In the genomic region with DNA sequence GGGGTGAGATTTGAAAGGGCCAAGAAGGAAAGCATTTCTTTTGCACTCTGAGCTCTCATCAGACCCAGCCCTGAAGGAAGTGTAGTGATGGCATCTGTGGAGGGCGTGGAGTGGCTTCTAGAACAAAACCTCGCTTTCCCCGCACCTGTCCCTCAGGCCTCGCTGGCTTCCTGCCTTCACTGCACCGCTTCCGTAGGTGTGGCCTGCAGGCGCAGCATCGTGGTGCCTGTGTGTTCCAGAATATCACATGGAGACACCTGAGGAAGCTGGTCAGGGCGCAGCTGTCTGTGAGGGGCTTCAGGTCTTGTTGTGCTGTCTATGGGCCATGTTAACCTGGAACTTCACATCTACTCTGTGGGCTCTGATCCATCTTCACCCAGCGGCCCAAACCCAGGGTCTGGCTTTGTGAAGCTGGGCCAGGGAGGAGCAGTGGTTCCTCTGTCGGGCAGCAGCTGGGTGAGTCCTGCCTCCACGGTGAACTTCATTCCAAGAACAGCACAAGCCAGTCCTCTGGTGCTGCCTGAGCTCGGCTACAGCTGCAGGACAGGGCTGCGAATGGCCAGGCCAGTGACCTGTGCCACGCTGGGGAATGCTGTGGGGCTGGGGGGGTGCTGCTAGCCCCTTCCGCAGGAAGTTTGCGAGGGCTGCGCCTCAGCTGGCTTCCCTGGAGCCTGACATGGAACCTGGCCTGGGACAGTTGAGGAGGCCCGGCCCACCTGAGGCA, we compare ENCODE assay signal across 9 cellular contexts. TPM values are rescaled to one million over a fixed set of nuclear protein-coding genes. Genes with fewer than 3 reads are reported as not detected.
DNase-seq lines count a peak whose midpoint lies in the region; ATAC-seq and TF ChIP-seq lines count a peak whose summit lies in the region.
"Had no signal": no experiment of that assay in that cellular context is flagged by ENCODE, and none has a peak within 500 bp of the region (broad histone marks: within the 10 kb centered on the region; RNA-seq: fewer than 3 reads in every experiment).

No MANE protein-coding gene starts in this region.

- peaks cover 35% of the 10 kb centered on the region for H3F3A ChIP-seq in PC-9 (ENCODE audit: insufficient read depth, low read depth)

- H3K4me2 ChIP-seq in mammary epithelial cell (ENCODE audit: insufficient read depth, low read depth, low read length) (no peak overlapping the region), PC-9 (no peak overlapping the region)

- peaks cover 29% of the 10 kb centered on the region for H3K79me2 ChIP-seq in mammary epithelial cell (ENCODE audit: insufficient read depth, low read length)
- H3K79me2 ChIP-seq in PC-9 (ENCODE audit: low read depth) = peaks cover 30% of the 10 kb centered on the region

- H3K9me3 Mint-ChIP-seq in naive thymus-derived CD4-positive, alpha-beta T cell = no peaks in the 10 kb centered on the region

- H3K9me3 ChIP-seq in mammary epithelial cell (replicated peaks; ENCODE audit: insufficient read depth, low read length) (no peaks in the 10 kb centered on the region), PC-9 (ENCODE audit: insufficient read depth, low read depth) (no peaks in the 10 kb centered on the region)
- no peaks in the 10 kb centered on the region for H3K9me3 ChIP-seq in naive thymus-derived CD4-positive, alpha-beta T cell (ENCODE audit: control insufficient read depth in 2 of 3, low read length in 3 of 3)
- H3K9me3 ChIP-seq: neutrophil had no signal

- DNase-seq in AG20443 (ENCODE audit: low spot score) (peak; percentile 11), UCSD-AML1 (lab: John Stamatoyannopoulos, UW; ENCODE audit: unreplicated experiment) (peak; percentile 35), mammary epithelial cell (peak; percentile 32), SKM-1 treated with dmso at 0.1 percent for 144 hours (lab: John Stamatoyannopoulos, UW; ENCODE audit: unreplicated experiment) (no peak), PC-9 (no peak), NCI-H128 (lab: John Stamatoyannopoulos, UW; ENCODE audit: unreplicated experiment) (no peak), NCI-H2171 treated with DMSO at 0.1 percent for 48 hours (lab: John Stamatoyannopoulos, UW) (no peak)
- peak in 8 of 9 donors; percentile 56 to 82 (median 78) for DNase-seq in naive thymus-derived CD4-positive, alpha-beta T cell

- no peak overlapping the region for H3K9ac ChIP-seq in mammary epithelial cell (ENCODE audit: insufficient read depth, low read length)

- CTCF ChIA-PET in mammary epithelial cell (lab: Charles Lee; ENCODE audit: low non-redundant PET) = no interaction called here
- CTCF ChIA-PET in naive thymus-derived CD4-positive, alpha-beta T cell (lab: Charles Lee) = interaction anchor here (0.6 to 2.1 kb wide), 4 partner anchors 40 to 376 kb away, joined by 3 to 11 read pairs (median 6); a partner anchor contains a TSS
- CTCF ChIA-PET in PC-9 (lab: Charles Lee) = interaction anchor here (1.0 kb wide), 1 partner anchor 31 kb away, joined by 3 read pairs; no protein-coding TSS in a partner anchor

- H3K4me1 ChIP-seq in mammary epithelial cell (ENCODE audit: insufficient read depth, low read length) = peaks cover 29% of the 10 kb centered on the region
- H3K4me1 ChIP-seq in naive thymus-derived CD4-positive, alpha-beta T cell (ENCODE audit: control insufficient read depth in 2 of 2, insufficient read depth in 2 of 2, low read length in 2 of 2) = peaks cover 39 to 40% of the 10 kb centered on the region in 2 donors
- peaks cover 10% of the 10 kb centered on the region for H3K4me1 ChIP-seq in PC-9 (replicated peaks; ENCODE audit: insufficient read depth)

- intact Hi-C loops in mammary epithelial cell (cut with micrococcal nuclease) (loop anchor here (1.0 to 10.0 kb wide), 3 partner anchors 40 to 806 kb away; a partner anchor contains a TSS), PC-9 (cut with micrococcal nuclease; ENCODE audit: unreplicated experiment) (loop anchor here (2.0 kb wide), 1 partner anchor 288 kb away; no protein-coding TSS in a partner anchor)
- intact Hi-C loops in naive thymus-derived CD4-positive, alpha-beta T cell (cut with micrococcal nuclease) = loop anchor here (1.0 to 5.0 kb wide), 5 partner anchors 40 to 896 kb away; a partner anchor contains a TSS

- no peak for TF ChIP-seq CTCF in mammary epithelial cell (conservative IDR thresholded peaks at IDR 0.05 in 1 of 2, IDR thresholded peaks at IDR 0.05 in 1 of 2; ENCODE audit: extremely low read depth in 1 of 2, insufficient read depth in 1 of 2, low read depth in 1 of 2, low read length in 2 of 2)
- TF ChIP-seq CTCF in PC-9 (conservative IDR thresholded peaks at IDR 0.05) = no peak

- BruUV-seq in mammary epithelial cell (replicated peaks; lab: Mats Ljungman, UMichigan) (no TSS peak), PC-9 (replicated peaks; lab: Mats Ljungman, UMichigan) (no TSS peak)

- H3K4me3 Mint-ChIP-seq in naive thymus-derived CD4-positive, alpha-beta T cell = peak overlapping the region; percentile 62 to 76 (median 70)

- H2AFZ ChIP-seq in mammary epithelial cell (ENCODE audit: low read depth, low read length) (no peak overlapping the region), PC-9 (no peak overlapping the region)

- POLR2A ChIA-PET in naive thymus-derived CD4-positive, alpha-beta T cell (lab: Charles Lee) = interaction anchor here (0.6 to 2.3 kb wide), 7 partner anchors 9 to 913 kb away, joined by 3 to 31 read pairs (median 5); a partner anchor contains a TSS
- POLR2A ChIA-PET in PC-9 (lab: Charles Lee; ENCODE audit: unreplicated experiment) = interaction anchor here (0.7 kb wide), 1 partner anchor 18 kb away, joined by 6 read pairs; no protein-coding TSS in a partner anchor

- ATAC-seq in naive thymus-derived CD4-positive, alpha-beta T cell = peak; percentile 80

- dilution Hi-C loops in mammary epithelial cell (cut with HindIII; ENCODE audit: low sequenced_read_pairs) = no loop called here

- H3K4me3 ChIP-seq in mammary epithelial cell (replicated peaks in 1 of 3; ENCODE audit: insufficient read depth in 1 of 3, low read depth in 2 of 3, low read length in 3 of 3) (no peak overlapping the region), PC-9 (no peak overlapping the region)
- H3K4me3 ChIP-seq in naive thymus-derived CD4-positive, alpha-beta T cell (ENCODE audit: low read length) = peak overlapping the region; percentile 36

- H3K36me3 ChIP-seq in mammary epithelial cell (ENCODE audit: insufficient read depth, low read length) (peaks cover 27% of the 10 kb centered on the region), PC-9 (ENCODE audit: low read depth) (peaks cover 23% of the 10 kb centered on the region)
- peaks cover 0 to 4% (median 0%) of the 10 kb centered on the region in 3 experiments for H3K36me3 ChIP-seq in naive thymus-derived CD4-positive, alpha-beta T cell (ENCODE audit: control insufficient read depth in 2 of 3, insufficient read depth in 3 of 3, low read length in 3 of 3)

- WGBS in mammary epithelial cell (ENCODE audit: low coverage, missing lambda C conversion rate) = 23% methylated on average over 13 of the region's 19 CpGs

- H4K20me1 ChIP-seq in mammary epithelial cell (ENCODE audit: insufficient read depth, low read length) (no peaks in the 10 kb centered on the region), PC-9 (ENCODE audit: insufficient read depth) (peaks cover 20% of the 10 kb centered on the region; the same call in 1 of the 2 replicates)

- H3K4me1 Mint-ChIP-seq in naive thymus-derived CD4-positive, alpha-beta T cell = peaks cover 20 to 53% (median 40%) of the 10 kb centered on the region in 7 donors

- H3K27me3 Mint-ChIP-seq in naive thymus-derived CD4-positive, alpha-beta T cell = no peaks in the 10 kb centered on the region

- H3K9me2 ChIP-seq in PC-9 (ENCODE audit: insufficient read depth) = no peaks in the 10 kb centered on the region

- H3K27ac ChIP-seq in mammary epithelial cell (ENCODE audit: insufficient read depth, low read depth, low read length) (no peak overlapping the region), PC-9 (no peak overlapping the region)
- H3K27ac ChIP-seq in naive thymus-derived CD4-positive, alpha-beta T cell (ENCODE audit: low read depth, low read length) = peak overlapping the region; percentile 60
- H3K27ac ChIP-seq: neutrophil had no signal

- peaks cover 6 to 17% (median 6%) of the 10 kb centered on the region in 5 donors for H3K36me3 Mint-ChIP-seq in naive thymus-derived CD4-positive, alpha-beta T cell

- in situ Hi-C loops in mammary epithelial cell (cut with MboI; ENCODE audit: low sequenced_read_pairs in 2 of 2) = loop anchor here in 1 of 2 donors (25.0 kb wide), 1 partner anchor 798 kb away; no protein-coding TSS in a partner anchor

- H3K27me3 ChIP-seq in mammary epithelial cell (ENCODE audit: insufficient read depth, low read length) (no peaks in the 10 kb centered on the region), PC-9 (ENCODE audit: insufficient read depth, low read depth) (no peaks in the 10 kb centered on the region)
- no peaks in the 10 kb centered on the region for H3K27me3 ChIP-seq in naive thymus-derived CD4-positive, alpha-beta T cell (ENCODE audit: control insufficient read depth in 2 of 2, insufficient read depth in 2 of 2, low read length in 2 of 2)
- H3K27me3 ChIP-seq: neutrophil had no signal

- peak overlapping the region; percentile 84 to 98 (median 94) for H3K27ac Mint-ChIP-seq in naive thymus-derived CD4-positive, alpha-beta T cell

RNA-seq across cellular contexts. Expression of a gene that starts 40.9 kb away (rescaled TPM):
- total RNA-seq in mammary epithelial cell (100 to 1,000 TPM; 398 to 428 TPM), PC-9 (2021) (296 and 366 TPM in 2 replicates)
- polyA plus RNA-seq in mammary epithelial cell = 211 TPM
- polyA minus RNA-seq in mammary epithelial cell = 110 TPM
- total RNA-seq in naive thymus-derived CD4-positive, alpha-beta T cell = 10 to 100 TPM; 28.7 to 63.6 (median 33.9) TPM
- polyA plus RNA-seq in naive thymus-derived CD4-positive, alpha-beta T cell = 100 to 1,000 TPM in 1 of 2 donors, 10 to 100 TPM in 1; 80.7 to 113 TPM

Comparison
In these comparisons a context has a peak if more than half of its experiments do, and no peak if none do; other contexts are left out.
1. DNase-seq: peak in AG20443 (single experiment), UCSD-AML1 (single experiment), mammary epithelial cell (single experiment) and naive thymus-derived CD4-positive, alpha-beta T cell (8 of 9); none in SKM-1 treated with dmso at 0.1 percent for 144 hours (single experiment), PC-9 (0 of 2), NCI-H128 (single experiment) and NCI-H2171 treated with DMSO at 0.1 percent for 48 hours (single experiment).